In the genomic region with DNA sequence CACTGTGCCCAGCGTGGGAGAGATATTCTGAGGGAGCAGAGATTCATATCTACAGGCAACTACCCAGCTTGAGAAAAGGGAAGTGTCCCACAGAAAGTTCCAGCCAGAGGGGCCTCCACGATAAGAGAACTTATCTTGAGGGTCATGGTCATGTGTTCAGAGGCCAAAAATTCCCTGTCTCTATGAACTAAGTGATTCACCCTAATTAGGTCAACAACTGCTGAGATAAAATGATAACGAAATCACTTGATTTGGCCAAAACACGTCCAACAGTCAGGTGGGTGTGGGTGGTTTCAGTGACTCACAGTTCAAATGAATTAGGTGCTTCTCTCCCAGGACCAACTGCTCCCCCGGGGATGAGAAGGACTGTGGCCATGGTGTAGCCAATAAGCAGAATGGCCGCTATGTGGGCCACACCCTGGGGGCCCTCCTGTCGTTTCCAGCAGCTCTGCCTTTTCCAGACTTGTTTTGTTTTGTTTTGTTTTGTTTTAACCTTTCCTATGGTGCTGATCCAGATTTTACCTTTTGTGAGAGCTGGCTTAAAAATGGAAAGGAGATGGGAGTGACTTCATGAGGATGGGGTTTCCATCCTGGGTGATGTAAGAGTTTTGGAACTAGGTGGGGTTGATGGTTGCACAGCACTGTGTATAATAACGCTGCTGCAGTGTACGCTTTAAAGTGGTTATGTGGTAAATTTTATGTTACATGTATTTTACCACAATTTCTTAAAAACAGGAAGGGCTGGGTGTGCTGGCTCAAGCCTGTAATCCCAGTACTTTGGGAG, we compare ENCODE assay signal across 11 cellular contexts. TPM values are rescaled to one million over a fixed set of nuclear protein-coding genes. Genes with fewer than 3 reads are reported as not detected.
A peak's percentile ranks its signal among the peaks of the same experiment; 100 is the strongest.
DNase-seq lines count a peak whose midpoint lies in the region; ATAC-seq lines count a peak whose summit lies in the region.
"Had no signal": no experiment of that assay in that cellular context is flagged by ENCODE, and none has a peak within 500 bp of the region (broad histone marks: within the 10 kb centered on the region; RNA-seq: fewer than 3 reads in every experiment).

No MANE protein-coding gene starts in this region.

- peaks cover 8% of the 10 kb centered on the region for H3K36me3 Mint-ChIP-seq in activated T-helper 2 cell treated with anti-CD3 and anti-CD28 coated beads, Interferon-gamma antibody, Interleukin-2, Interleukin-4, amounts not matched to agents 10 μg/mL and 5 μg/mL and 100 μg/mL, durations not matched to agents 14 hours and 24 hours and 36 hours (ENCODE audit: low read depth)

- ATAC-seq in HG03354 (IDR thresholded peaks at IDR 0.05; ENCODE audit: poor library complexity, severe bottlenecking, unreplicated experiment) (no peak), GM21786 (IDR thresholded peaks at IDR 0.05; ENCODE audit: unreplicated experiment) (no peak)

- H3K27ac Mint-ChIP-seq in activated T-helper 2 cell treated with anti-CD3 and anti-CD28 coated beads, Interferon-gamma antibody, Interleukin-2, Interleukin-4, amounts not matched to agents 10 μg/mL and 5 μg/mL and 100 μg/mL, durations not matched to agents 14 hours and 24 hours and 36 hours, result peak overlapping the region; percentile 98

- DNase-seq in Daoy (ENCODE audit: low read depth) (peak; percentile 94), RPMI7951 (ENCODE audit: low read depth) (peak; percentile 32), HCEC 1CT (no peak), NCI-H2171 (lab: John Stamatoyannopoulos, UW) (no peak)
- peak; percentile 63 for DNase-seq in activated T-helper 2 cell treated with anti-CD3 and anti-CD28 coated beads, Interferon-gamma antibody, Interleukin-2, Interleukin-4, amounts not matched to agents 10 μg/mL and 5 μg/mL and 100 μg/mL, durations not matched to agents 14 hours and 24 hours and 36 hours (ENCODE audit: low spot score)
- DNase-seq in stimulated activated CD4-positive, alpha-beta T cell treated with anti-CD3 and anti-CD28 coated beads, Interleukin-15, amount 100 ng/mL, for 24 hours, result peak; percentile 80
- DNase-seq: NCI-H187 had no signal

- H3K27me3 Mint-ChIP-seq in activated T-helper 2 cell treated with anti-CD3 and anti-CD28 coated beads, Interferon-gamma antibody, Interleukin-2, Interleukin-4, amounts not matched to agents 10 μg/mL and 5 μg/mL and 100 μg/mL, durations not matched to agents 14 hours and 24 hours and 36 hours (ENCODE audit: low read depth), result no peaks in the 10 kb centered on the region

- no peaks in the 10 kb centered on the region for H3K9me3 Mint-ChIP-seq in activated T-helper 2 cell treated with anti-CD3 and anti-CD28 coated beads, Interferon-gamma antibody, Interleukin-2, Interleukin-4, amounts not matched to agents 10 μg/mL and 5 μg/mL and 100 μg/mL, durations not matched to agents 14 hours and 24 hours and 36 hours
- H3K9me3 Mint-ChIP-seq: neural crest cell had no signal

- H3K4me1 Mint-ChIP-seq in activated T-helper 2 cell treated with anti-CD3 and anti-CD28 coated beads, Interferon-gamma antibody, Interleukin-2, Interleukin-4, amounts not matched to agents 10 μg/mL and 5 μg/mL and 100 μg/mL, durations not matched to agents 14 hours and 24 hours and 36 hours (ENCODE audit: low read depth), result peaks cover 50% of the 10 kb centered on the region

- intact Hi-C loops in activated T-helper 2 cell treated with anti-CD3 and anti-CD28 coated beads, Interferon-gamma antibody, Interleukin-2, Interleukin-4, amounts not matched to agents 10 μg/mL and 5 μg/mL and 100 μg/mL, durations not matched to agents 14 hours and 24 hours and 36 hours (cut with micrococcal nuclease), result loop anchor here (1.0 to 5.0 kb wide), 4 partner anchors 16 to 460 kb away; no protein-coding TSS in a partner anchor

- H3K4me3 Mint-ChIP-seq in activated T-helper 2 cell treated with anti-CD3 and anti-CD28 coated beads, Interferon-gamma antibody, Interleukin-2, Interleukin-4, amounts not matched to agents 10 μg/mL and 5 μg/mL and 100 μg/mL, durations not matched to agents 14 hours and 24 hours and 36 hours (ENCODE audit: low read depth), result peak overlapping the region; percentile 49
- H3K4me3 Mint-ChIP-seq: neural crest cell had no signal

RNA-seq across cellular contexts. Expression of a gene that starts 8.7 kb away (rescaled TPM):
- total RNA-seq in Daoy (2014; rRNA removed; shearing (Covaris generic)), result not detected in 2 replicates
- not detected in 2 replicates for total RNA-seq in RPMI7951 (2014; rRNA removed; shearing (Covaris generic))
- 0.55 and 0.75 TPM in 2 replicates for total RNA-seq in activated T-helper 2 cell treated with anti-CD3 and anti-CD28 coated beads, Interferon-gamma antibody, Interleukin-2, Interleukin-4, amounts not matched to agents 10 μg/mL and 5 μg/mL and 100 μg/mL, durations not matched to agents 14 hours and 24 hours and 36 hours
- total RNA-seq: neural crest cell, thoracic aorta had no signal

RNA-seq across cellular contexts. Expression of a gene that starts 43.2 kb away (rescaled TPM):
- total RNA-seq in Daoy (2014; rRNA removed; shearing (Covaris generic)), result 0.12 TPM in 1 of 2 replicates, not detected in the other
- total RNA-seq in RPMI7951 (2014; rRNA removed; shearing (Covaris generic)), result not detected in 2 replicates
- 0.14 TPM in 1 of 2 replicates, not detected in the other for total RNA-seq in activated T-helper 2 cell treated with anti-CD3 and anti-CD28 coated beads, Interferon-gamma antibody, Interleukin-2, Interleukin-4, amounts not matched to agents 10 μg/mL and 5 μg/mL and 100 μg/mL, durations not matched to agents 14 hours and 24 hours and 36 hours

Comparison
In these comparisons a context has a peak if more than half of its experiments do, and no peak if none do; other contexts are left out.
1. DNase-seq: peak in Daoy (single experiment), RPMI7951 (single experiment), activated T-helper 2 cell treated with anti-CD3 and anti-CD28 coated beads, Interferon-gamma antibody, Interleukin-2, Interleukin-4, amounts not matched to agents 10 μg/mL and 5 μg/mL and 100 μg/mL, durations not matched to agents 14 hours and 24 hours and 36 hours (single experiment) and stimulated activated CD4-positive, alpha-beta T cell treated with anti-CD3 and anti-CD28 coated beads, Interleukin-15, amount 100 ng/mL, for 24 hours (single experiment); none in HCEC 1CT (single experiment) and NCI-H2171 (single experiment).